Comparison of ENCODE assay signal across 8 cellular contexts in genomic region chr17:1203111-1203966, GRCh38. TPM values are rescaled to one million over a fixed set of nuclear protein-coding genes. Genes with fewer than 3 reads are reported as not detected.
DNase-seq lines count a peak whose midpoint lies in the region; ATAC-seq and TF ChIP-seq lines count a peak whose summit lies in the region.

No MANE protein-coding gene starts in this region.

- H3K4me1 ChIP-seq in esophagus squamous epithelium (peaks cover 7 to 29% (median 8%) of the 10 kb centered on the region in 3 donors), tibial artery (peaks cover 0 to 8% (median 7%) of the 10 kb centered on the region in 4 donors)

- H3K27me3 Mint-ChIP-seq in naive thymus-derived CD8-positive, alpha-beta T cell: no peaks in the 10 kb centered on the region

- peak overlapping the region in 1 of 10 donors; percentile 38 for H3K4me3 Mint-ChIP-seq in naive thymus-derived CD8-positive, alpha-beta T cell

- H3K27ac Mint-ChIP-seq in naive thymus-derived CD8-positive, alpha-beta T cell: peak overlapping the region in 1 of 10 donors; percentile 58

- no peaks in the 10 kb centered on the region for H3K36me3 Mint-ChIP-seq in naive thymus-derived CD8-positive, alpha-beta T cell

- H3K9me3 Mint-ChIP-seq in naive thymus-derived CD8-positive, alpha-beta T cell: no peaks in the 10 kb centered on the region

- peaks cover 17 to 50% (median 40%) of the 10 kb centered on the region in 4 donors for H3K4me1 Mint-ChIP-seq in naive thymus-derived CD8-positive, alpha-beta T cell

- no peaks in the 10 kb centered on the region for H3K9me3 ChIP-seq in esophagus squamous epithelium
- H3K9me3 ChIP-seq in tibial artery: no peaks in the 10 kb centered on the region

- WGBS in esophagus squamous epithelium, 2 donors: 1 to 60% methylated on average over 1 to 19 of the region's 91 CpGs

- POLR2A ChIA-PET in naive thymus-derived CD8-positive, alpha-beta T cell (lab: Charles Lee): no interaction called here

- DNase-seq in LNCaP clone FGC (ENCODE audit: low read depth): no peak
- DNase-seq in activated T-cell treated with anti-CD3 and anti-CD28 coated beads, Interleukin-2, amount 50 U/mL, for 1 hour: peak; percentile 60
- no peak for DNase-seq in esophagus squamous epithelium (lab: John Stamatoyannopoulos, UW)
- peak; percentile 31 to 76 (median 50) for DNase-seq in naive thymus-derived CD8-positive, alpha-beta T cell
- DNase-seq in tibial artery: peak; percentile 70 to 85

- no peak for TF ChIP-seq CTCF in C4-2B (conservative IDR thresholded peaks at IDR 0.05)
- TF ChIP-seq CTCF in LNCaP clone FGC (IDR thresholded peaks at IDR 0.05; ENCODE audit: control insufficient read depth, extremely low read depth, insufficient read depth): peak; percentile 16; the same call in 1 of the 2 replicates
- TF ChIP-seq CTCF in esophagus squamous epithelium (IDR thresholded peaks at IDR 0.05): no peak
- peak in 1 of 2 experiments; percentile 23 for TF ChIP-seq CTCF in tibial artery (IDR thresholded peaks at IDR 0.05)

- TF ChIP-seq POLR2A in esophagus squamous epithelium (IDR thresholded peaks at IDR 0.05): peak in 1 of 4 donors; percentile 23

- H3K27me3 ChIP-seq in esophagus squamous epithelium: peaks cover 0 to 2% (median 0%) of the 10 kb centered on the region in 4 donors
- H3K27me3 ChIP-seq in tibial artery: peaks cover 0 to 4% of the 10 kb centered on the region in 2 donors

- H3K4me3 ChIP-seq in LNCaP clone FGC (ENCODE audit: low read depth, low read length) (peak overlapping the region; percentile 73), esophagus squamous epithelium (peak overlapping the region; percentile 43 to 73 (median 62)), tibial artery (peak overlapping the region; percentile 51 to 71)

- intact Hi-C loops in esophagus squamous epithelium (cut with DNase I) (no loop called here), tibial artery (cut with DNase I; ENCODE audit: low total_unique reads) (no loop called here)

- H3K36me3 ChIP-seq in esophagus squamous epithelium (no peaks in the 10 kb centered on the region), tibial artery (no peaks in the 10 kb centered on the region)

- ATAC-seq in naive thymus-derived CD8-positive, alpha-beta T cell: peak; percentile 7 to 32
- ATAC-seq in HG03520 (IDR thresholded peaks at IDR 0.05; ENCODE audit: unreplicated experiment) (no peak), HG02938 (IDR thresholded peaks at IDR 0.05; ENCODE audit: unreplicated experiment) (no peak)

- H3K27ac ChIP-seq in C4-2B (peak overlapping the region; percentile 64), esophagus squamous epithelium (peak overlapping the region; percentile 48 to 78 (median 73)), tibial artery (peak overlapping the region; percentile 67 to 68)

RNA-seq across cellular contexts. Expression of gene ABR, which starts 23.6 kb away (rescaled TPM):
- 100 to 1,000 TPM in 1 of 4 donors, 10 to 100 TPM in 3; 62.1 to 248 (median 75.5) TPM for total RNA-seq in esophagus squamous epithelium
- total RNA-seq in naive thymus-derived CD8-positive, alpha-beta T cell: 100 to 1,000 TPM; 118 to 120 TPM
- 10 to 100 TPM in 1 of 3 donors, 1 to 10 TPM in 2; 8.6 to 13.0 (median 8.7) TPM for polyA plus RNA-seq in naive thymus-derived CD8-positive, alpha-beta T cell

Comparison
In these comparisons a context has a peak if more than half of its experiments do, and no peak if none do; other contexts are left out.
1. DNase-seq: peak in activated T-cell treated with anti-CD3 and anti-CD28 coated beads, Interleukin-2, amount 50 U/mL, for 1 hour (single experiment), naive thymus-derived CD8-positive, alpha-beta T cell (10 of 10) and tibial artery (2 of 2); none in LNCaP clone FGC (single experiment) and esophagus squamous epithelium (single experiment).
2. ATAC-seq: peak in naive thymus-derived CD8-positive, alpha-beta T cell (2 of 2); none in HG03520 (single experiment) and HG02938 (single experiment).
3. Peak in every context shown above with its lines, with median percentiles within 50 percentile points of each other: H3K27ac ChIP-seq and H3K4me3 ChIP-seq.